Comparison of ENCODE assay signal across 11 cellular contexts in genomic region chr11:105244157-105244820, GRCh38.
DNase-seq lines count a peak whose midpoint lies in the region; TF ChIP-seq lines count a peak whose summit lies in the region.
"Had no signal": no experiment of that assay in that cellular context is flagged by ENCODE, and none has a peak within 500 bp of the region (broad histone marks: within the 10 kb centered on the region; RNA-seq: fewer than 3 reads in every experiment).

No MANE protein-coding gene starts in this region.

- H3K27me3 ChIP-seq in BJ (ENCODE audit: control insufficient read depth, insufficient read depth, low read length) = no peaks in the 10 kb centered on the region
- H3K27me3 ChIP-seq: sigmoid colon, thyroid gland had no signal

- POLR2A ChIA-PET in BJ (lab: Charles Lee) = no interaction called here

- H3K9me3 Mint-ChIP-seq in progenitor cell of endocrine pancreas (ENCODE audit: low read depth) = peaks cover 8% of the 10 kb centered on the region

- no peaks in the 10 kb centered on the region for H3K27me3 Mint-ChIP-seq in progenitor cell of endocrine pancreas

- no peaks in the 10 kb centered on the region for H3K36me3 Mint-ChIP-seq in progenitor cell of endocrine pancreas (ENCODE audit: insufficient read depth)

- peaks cover 4% of the 10 kb centered on the region for H3K4me1 Mint-ChIP-seq in progenitor cell of endocrine pancreas (ENCODE audit: low read depth)

- no peak overlapping the region for H3K27ac Mint-ChIP-seq in progenitor cell of endocrine pancreas

- CTCF ChIA-PET in BJ (lab: Yijun Ruan, JAX) = interaction anchor here (0.7 to 1.6 kb wide), 2 partner anchors 14 to 16 kb away, joined by 3 read pairs; no protein-coding TSS in a partner anchor

- no peak overlapping the region for H3K4me3 ChIP-seq in BJ (ENCODE audit: low read depth, low read length)
- H3K4me3 ChIP-seq: sigmoid colon, thyroid gland had no signal

- H3K36me3 ChIP-seq in BJ (ENCODE audit: control insufficient read depth, insufficient read depth, low read length) = no peaks in the 10 kb centered on the region
- H3K36me3 ChIP-seq: sigmoid colon, thyroid gland had no signal

- DNase-seq in BJ (ENCODE audit: low read depth) (peak; percentile 92), MV-4-11 (lab: John Stamatoyannopoulos, UW) (peak; percentile 83), dermis microvascular lymphatic vessel endothelial cell (ENCODE audit: low read depth in 2 of 2) (peak; percentile 85 to 96), myocyte (ENCODE audit: low read depth) (peak; percentile 95), occipital lobe (lab: John Stamatoyannopoulos, UW) (no peak), NCI-H2227 treated with DMSO at 0.1 percent for 48 hours (lab: John Stamatoyannopoulos, UW) (no peak), C1 segment of cervical spinal cord (lab: John Stamatoyannopoulos, UW) (no peak), progenitor cell of endocrine pancreas (ENCODE audit: low spot score, unreplicated experiment) (no peak)
- DNase-seq: sigmoid colon, T1000, thyroid gland had no signal

- TF ChIP-seq CTCF in BJ (IDR thresholded peaks at IDR 0.05; ENCODE audit: insufficient read depth, low read depth, low read length) (no peak), progenitor cell of endocrine pancreas (IDR thresholded peaks at IDR 0.05; ENCODE audit: unreplicated experiment) (no peak)

- H3K4me3 Mint-ChIP-seq in progenitor cell of endocrine pancreas (ENCODE audit: low read depth) = no peak overlapping the region

Comparison
In these comparisons a context has a peak if more than half of its experiments do, and no peak if none do; other contexts are left out.
1. DNase-seq: peak in BJ (single experiment), MV-4-11 (single experiment), dermis microvascular lymphatic vessel endothelial cell (2 of 2) and myocyte (single experiment); none in occipital lobe (single experiment), NCI-H2227 treated with DMSO at 0.1 percent for 48 hours (single experiment), C1 segment of cervical spinal cord (0 of 14) and progenitor cell of endocrine pancreas (single experiment).